10 cellular contexts compared by ENCODE assay signal in genomic region chr15:79329186-79329611, GRCh38. TPM values are rescaled to one million over a fixed set of nuclear protein-coding genes. Genes with fewer than 3 reads are reported as not detected.
DNase-seq lines count a peak whose midpoint lies in the region; ATAC-seq and TF ChIP-seq lines count a peak whose summit lies in the region.
"Had no signal": no experiment of that assay in that cellular context is flagged by ENCODE, and none has a peak within 500 bp of the region (broad histone marks: within the 10 kb centered on the region; RNA-seq: fewer than 3 reads in every experiment).

No MANE protein-coding gene starts in this region.

- H3K9me3 ChIP-seq in mesodermal cell (ENCODE audit: control insufficient read depth, low read length), result peaks cover 6% of the 10 kb centered on the region
- no peaks in the 10 kb centered on the region for H3K9me3 ChIP-seq in effector memory CD4-positive, alpha-beta T cell (ENCODE audit: control insufficient read depth, low read length)

- TF ChIP-seq RAD21 in Ishikawa (IDR thresholded peaks at IDR 0.05; ENCODE audit: low read depth), result no peak

- H3K27ac ChIP-seq in mesodermal cell (ENCODE audit: low read depth, low read length, severe bottlenecking), result peak overlapping the region; percentile 32
- no peak overlapping the region for H3K27ac ChIP-seq in effector memory CD4-positive, alpha-beta T cell (ENCODE audit: insufficient read depth, low read length, poor library complexity, severe bottlenecking)

- H3K4me3 ChIP-seq in mesodermal cell (ENCODE audit: extremely low read depth, insufficient read depth, low read length, poor library complexity, severe bottlenecking), result no peak overlapping the region
- no peak overlapping the region for H3K4me3 ChIP-seq in effector memory CD4-positive, alpha-beta T cell (ENCODE audit: insufficient read depth, low read depth, low read length, poor library complexity, severe bottlenecking)

- DNase-seq in Caki2 (ENCODE audit: low read depth) (peak; percentile 12), brain pericyte (ENCODE audit: low read depth, low spot score) (peak; percentile 93), GM13977 (ENCODE audit: low spot score) (no peak)
- DNase-seq in effector memory CD4-positive, alpha-beta T cell, result no peak
- no peak for DNase-seq in activated CD4-positive, alpha-beta T cell treated with anti-CD3 and anti-CD28 coated beads, Interleukin-2, amount 50 U/mL, for 4 hours
- DNase-seq: NCI-H1930 had no signal

- peaks cover 5% of the 10 kb centered on the region for H3K4me1 ChIP-seq in mesodermal cell (ENCODE audit: control insufficient read depth, insufficient read depth, low read length, poor library complexity, severe bottlenecking)
- no peaks in the 10 kb centered on the region for H3K4me1 ChIP-seq in effector memory CD4-positive, alpha-beta T cell (ENCODE audit: control insufficient read depth, insufficient read depth, low read length, poor library complexity, severe bottlenecking)

- no peak for TF ChIP-seq CTCF in GM13977 (IDR thresholded peaks at IDR 0.05; ENCODE audit: extremely low read depth, insufficient read depth, missing control alignments)

- TF ChIP-seq EP300 in Ishikawa (IDR thresholded peaks at IDR 0.05; ENCODE audit: borderline replicate concordance), result no peak

- in situ Hi-C loops in Caki2 (cut with HindIII; ENCODE audit: low pct_unique_long_range_greater_than_20kb, low sequenced_read_pairs) (no loop called here), GM13977 (cut with MboI; ENCODE audit: low pct_unique_long_range_greater_than_20kb, low sequenced_read_pairs, unreplicated experiment) (loop anchor here (25.0 kb wide), 1 partner anchor 833 kb away; the partner anchor contains the start of gene FAH)

- 91 to 100% methylated on average over 1 to 2 of the region's 2 CpGs for WGBS in mesodermal cell (ENCODE audit: insufficient coverage in 2 of 2), 2 experiments

- H3K27me3 ChIP-seq in effector memory CD4-positive, alpha-beta T cell (replicated peaks; ENCODE audit: control insufficient read depth, insufficient read depth, low read length, poor library complexity, severe bottlenecking), result no peaks in the 10 kb centered on the region

- no peak for ATAC-seq in HG02970 (IDR thresholded peaks at IDR 0.05; ENCODE audit: low FRiP score, unreplicated experiment)

- peaks cover 35% of the 10 kb centered on the region for H3K36me3 ChIP-seq in mesodermal cell (ENCODE audit: control insufficient read depth, insufficient read depth, low read length)
- peaks cover 13% of the 10 kb centered on the region for H3K36me3 ChIP-seq in effector memory CD4-positive, alpha-beta T cell (ENCODE audit: control insufficient read depth, insufficient read depth, low read length)

TF ChIP-seq in Ishikawa, 13 proteins besides CTCF, POLR2A, EP300 and RAD21:
- peak; percentile 33 for TF ChIP-seq NFIC (IDR thresholded peaks at IDR 0.05)
- TF ChIP-seq ZBTB7A (IDR thresholded peaks at IDR 0.05; ENCODE audit: low read depth), result no peak

RNA-seq across cellular contexts. Expression of gene TMED3, which starts 18.3 kb away (rescaled TPM):
- 81.7 and 83.1 TPM in 2 replicates for total RNA-seq in Caki2 (2014; rRNA removed; shearing (Covaris generic); ENCODE audit: low replicate concordance)
- polyA plus RNA-seq in mesodermal cell (2013, experiment 1 of 2), result 118 TPM
- 96.5 TPM for polyA plus RNA-seq in mesodermal cell (2013, experiment 2 of 2)

RNA-seq across cellular contexts. Expression of gene ANKRD34C, which starts 46.7 kb away (rescaled TPM):
- not detected in 2 replicates for total RNA-seq in Caki2 (2014; rRNA removed; shearing (Covaris generic); ENCODE audit: low replicate concordance)
- polyA plus RNA-seq in mesodermal cell (2013, experiment 1 of 2), result not detected
- not detected for polyA plus RNA-seq in mesodermal cell (2013, experiment 2 of 2)
- total RNA-seq: T-helper 2 cell treated with Interferon-gamma antibody and Interleukin-4, amounts not matched to agents 100 ng/mL and 5 ng/mL, for 36 hours had no signal

Comparison
In these comparisons a context has a peak if more than half of its experiments do, and no peak if none do; other contexts are left out.
1. DNase-seq: peak in Caki2 (single experiment) and brain pericyte (single experiment); none in GM13977 (single experiment), effector memory CD4-positive, alpha-beta T cell (0 of 3) and activated CD4-positive, alpha-beta T cell treated with anti-CD3 and anti-CD28 coated beads, Interleukin-2, amount 50 U/mL, for 4 hours (0 of 2).